Comparison of ENCODE assay signal across 24 cellular contexts in genomic region chr12:50302686-50303085, GRCh38. TPM values are rescaled to one million over a fixed set of nuclear protein-coding genes. Genes with fewer than 3 reads are reported as not detected.
DNase-seq lines count a peak whose midpoint lies in the region; ATAC-seq and TF ChIP-seq lines count a peak whose summit lies in the region.
"Had no signal": no experiment of that assay in that cellular context is flagged by ENCODE, and none has a peak within 500 bp of the region (broad histone marks: within the 10 kb centered on the region; RNA-seq: fewer than 3 reads in every experiment).

No MANE protein-coding gene starts in this region.

- H2BK15ac ChIP-seq in mesenchymal stem cell (ENCODE audit: low read depth, poor library complexity, severe bottlenecking): no peak overlapping the region

- ATAC-seq in GM19467 (IDR thresholded peaks at IDR 0.05; ENCODE audit: unreplicated experiment): no peak
- ATAC-seq: CD8-positive, alpha-beta T cell; left lung; T-helper 17 cell had no signal

- no peak overlapping the region for H2AK5ac ChIP-seq in mesenchymal stem cell (ENCODE audit: low read length, severe bottlenecking)

- H2AFZ ChIP-seq in mesenchymal stem cell (ENCODE audit: low read depth, low read length): no peak overlapping the region

- H3K27ac ChIP-seq in mesenchymal stem cell (ENCODE audit: low read length, poor library complexity, severe bottlenecking): no peak overlapping the region
- H3K27ac ChIP-seq: esophagus squamous epithelium, left lung, prostate gland, vagina had no signal

- H2BK5ac ChIP-seq in mesenchymal stem cell (ENCODE audit: low read depth, low read length, poor library complexity, severe bottlenecking): no peak overlapping the region

- no peak overlapping the region for H4K8ac ChIP-seq in mesenchymal stem cell (ENCODE audit: low read length)

- H3K18ac ChIP-seq in mesenchymal stem cell (ENCODE audit: low read depth in 1 of 2, low read length in 2 of 2): no peak overlapping the region

- no peak for TF ChIP-seq CTCF in BJ (IDR thresholded peaks at IDR 0.05; ENCODE audit: insufficient read depth, low read depth, low read length)

- H3K4ac ChIP-seq in mesenchymal stem cell (ENCODE audit: low read depth in 1 of 2, low read length in 2 of 2): no peak overlapping the region

- no peak overlapping the region for H3K27ac Mint-ChIP-seq in immature natural killer cell
- H3K27ac Mint-ChIP-seq: activated T-helper 2 cell treated with anti-CD3 and anti-CD28 coated beads, Interferon-gamma antibody, Interleukin-2, Interleukin-4, amounts not matched to agents 10 μg/mL and 5 μg/mL and 100 μg/mL, durations not matched to agents 14 hours and 24 hours and 36 hours; brain; CD8-positive, alpha-beta T cell; IgD-negative memory B cell; T-helper 17 cell had no signal

- H3K9me3 Mint-ChIP-seq in immature natural killer cell: no peaks in the 10 kb centered on the region
- H3K9me3 Mint-ChIP-seq: activated T-helper 2 cell treated with anti-CD3 and anti-CD28 coated beads, Interferon-gamma antibody, Interleukin-2, Interleukin-4, amounts not matched to agents 10 μg/mL and 5 μg/mL and 100 μg/mL, durations not matched to agents 14 hours and 24 hours and 36 hours; brain; CD8-positive, alpha-beta T cell; IgD-negative memory B cell had no signal

- no peak overlapping the region for H3K4me2 ChIP-seq in mesenchymal stem cell (ENCODE audit: low read length, poor library complexity, severe bottlenecking)

- no peak overlapping the region for H3K4me3 ChIP-seq in BJ (ENCODE audit: low read depth, low read length)
- no peak overlapping the region for H3K4me3 ChIP-seq in mesenchymal stem cell (ENCODE audit: insufficient read depth in 1 of 2, low read depth in 1 of 2, low read length in 2 of 2)
- H3K4me3 ChIP-seq: esophagus squamous epithelium, left lung, prostate gland, vagina had no signal

- peaks cover 0 to 4% (median 0%) of the 10 kb centered on the region in 3 donors for H3K36me3 Mint-ChIP-seq in immature natural killer cell

- CTCF ChIA-PET in BJ (lab: Yijun Ruan, JAX): interaction anchor here (0.8 to 1.6 kb wide), 3 partner anchors 12 to 201 kb away, joined by 4 to 5 read pairs (median 5); no protein-coding TSS in a partner anchor

- H3K27me3 ChIP-seq in BJ (ENCODE audit: control insufficient read depth, insufficient read depth, low read length): no peaks in the 10 kb centered on the region
- no peaks in the 10 kb centered on the region for H3K27me3 ChIP-seq in mesenchymal stem cell (ENCODE audit: control insufficient read depth in 1 of 2, insufficient read depth in 1 of 2, low read length in 2 of 2)
- H3K27me3 ChIP-seq: esophagus squamous epithelium, left lung, vagina had no signal

- peak overlapping the region; percentile 53 for H3K9ac ChIP-seq in mesenchymal stem cell (ENCODE audit: low read length)

- H4K91ac ChIP-seq in mesenchymal stem cell (ENCODE audit: low read length): no peak overlapping the region

- no peaks in the 10 kb centered on the region for H3K27me3 Mint-ChIP-seq in immature natural killer cell (ENCODE audit: low read depth in 3 of 3)
- H3K27me3 Mint-ChIP-seq: brain, IgD-negative memory B cell, T-helper 17 cell had no signal

- no peaks in the 10 kb centered on the region for H3K79me1 ChIP-seq in mesenchymal stem cell (replicated peaks; ENCODE audit: low read length, poor library complexity, severe bottlenecking)

- no peak overlapping the region for H2BK12ac ChIP-seq in mesenchymal stem cell (ENCODE audit: low read length in 2 of 2)

- DNase-seq in BJ (ENCODE audit: low read depth) (peak; percentile 71), HS-27A (ENCODE audit: low read depth) (peak; percentile 48), astrocyte of the hippocampus (ENCODE audit: low read depth, low spot score) (peak; percentile 22), mesenchymal stem cell (peak; percentile 71), immature natural killer cell (no peak)
- no peak for DNase-seq in activated naive CD4-positive, alpha-beta T cell treated with Interleukin-2 at 50 U/mL for 16 hours
- DNase-seq in activated CD4-positive, alpha-beta T cell treated with anti-CD3 and anti-CD28 coated beads, Interleukin-2, amount 50 U/mL, for 1 hour: no peak
- DNase-seq: ACHN; activated CD8-positive, alpha-beta memory T cell treated with anti-CD3 and anti-CD28 coated beads, Interleukin-2, amount 50 U/mL, for 48 hours; CD8-positive, alpha-beta T cell; effector CD8-positive, alpha-beta T cell; esophagus squamous epithelium; GDM1; left lung; MM.1S; NCI-H1417 treated with DMSO at 0.1 percent for 48 hours; NCI-H510A; T-helper 17 cell had no signal

- H3K23ac ChIP-seq in mesenchymal stem cell (ENCODE audit: low read length in 2 of 2): no peak overlapping the region

- WGBS in mesenchymal stem cell: 31% methylated on average over 3 of the region's 3 CpGs

- H3K4me1 Mint-ChIP-seq in immature natural killer cell: no peaks in the 10 kb centered on the region
- H3K4me1 Mint-ChIP-seq: brain had no signal

- no peak overlapping the region for H3K14ac ChIP-seq in mesenchymal stem cell (ENCODE audit: low read length in 2 of 2)

- H2BK120ac ChIP-seq in mesenchymal stem cell (ENCODE audit: low read depth, low read length): no peak overlapping the region

- POLR2A ChIA-PET in BJ (lab: Charles Lee): interaction anchor here (0.6 to 1.9 kb wide), 5 partner anchors 30 to 223 kb away, joined by 7 to 19 read pairs (median 9); no protein-coding TSS in a partner anchor

- no peaks in the 10 kb centered on the region for H3K36me3 ChIP-seq in BJ (ENCODE audit: control insufficient read depth, insufficient read depth, low read length)
- H3K36me3 ChIP-seq in mesenchymal stem cell (ENCODE audit: control insufficient read depth in 1 of 2, insufficient read depth in 2 of 2, low read depth in 1 of 2, low read length in 2 of 2): no peaks in the 10 kb centered on the region
- H3K36me3 ChIP-seq: esophagus squamous epithelium, left lung, prostate gland, vagina had no signal

- H3K9me3 ChIP-seq in mesenchymal stem cell (ENCODE audit: control insufficient read depth, low read length): no peaks in the 10 kb centered on the region
- H3K9me3 ChIP-seq: esophagus squamous epithelium, left lung, prostate gland, vagina had no signal

- H3K4me1 ChIP-seq in mesenchymal stem cell (ENCODE audit: control insufficient read depth, insufficient read depth, low read depth, low read length): no peaks in the 10 kb centered on the region
- H3K4me1 ChIP-seq: prostate gland had no signal

- no peak overlapping the region for H3K4me3 Mint-ChIP-seq in immature natural killer cell
- H3K4me3 Mint-ChIP-seq: brain; CD8-positive, alpha-beta T cell; IgD-negative memory B cell; T-helper 17 cell had no signal

RNA-seq across cellular contexts. Expression of gene LIMA1, which starts 19.4 kb away (rescaled TPM):
- polyA plus RNA-seq in BJ (2011; rRNA removed): 368 and 384 TPM in 2 replicates
- 243 and 392 TPM in 2 replicates for polyA minus RNA-seq in BJ (2011; rRNA and poly(A)+ RNA removed)
- 78.9 TPM for polyA plus RNA-seq in mesenchymal stem cell (2013, experiment 1 of 2)
- polyA plus RNA-seq in mesenchymal stem cell (2013, experiment 2 of 2): 77.4 TPM
- polyA plus RNA-seq in immature natural killer cell: 10 to 100 TPM in 1 of 3 donors, 1 to 10 TPM in 2; 4.8 to 10.0 (median 7.0) TPM

Comparison
In these comparisons a context has a peak if more than half of its experiments do, and no peak if none do; other contexts are left out.
1. DNase-seq: peak in BJ (single experiment), HS-27A (single experiment), astrocyte of the hippocampus (single experiment) and mesenchymal stem cell (single experiment); none in activated naive CD4-positive, alpha-beta T cell treated with Interleukin-2 at 50 U/mL for 16 hours (single experiment), immature natural killer cell (0 of 3) and activated CD4-positive, alpha-beta T cell treated with anti-CD3 and anti-CD28 coated beads, Interleukin-2, amount 50 U/mL, for 1 hour (single experiment).
2. RNA of gene LIMA1, which starts 19.4 kb away (polyA plus RNA-seq): 368 to 384 TPM in BJ; 4.8 to 10.0 TPM in immature natural killer cell; every median in the first group is over 10 times any median in the second.